ENCODE assay signal across 20 cellular contexts in genomic region chr12:53201639-53202038, GRCh38. TPM values are rescaled to one million over a fixed set of nuclear protein-coding genes. Genes with fewer than 3 reads are reported as not detected.
DNase-seq lines count a peak whose midpoint lies in the region; ATAC-seq, FAIRE-seq and TF ChIP-seq lines count a peak whose summit lies in the region.
"Had no signal": no experiment of that assay in that cellular context is flagged by ENCODE, and none has a peak within 500 bp of the region (broad histone marks: within the 10 kb centered on the region; RNA-seq: fewer than 3 reads in every experiment).

No MANE protein-coding gene starts in this region.

- TF ChIP-seq POLR2A in H54 (IDR thresholded peaks at IDR 0.05; ENCODE audit: low read depth, low read length), result no peak

- peak overlapping the region; percentile 55 for H3K4me3 ChIP-seq in OCI-LY7 (ENCODE audit: low read depth, low read length, poor library complexity, severe bottlenecking)
- no peak overlapping the region for H3K4me3 ChIP-seq in liver (ENCODE audit: low read depth in 1 of 3, low read length in 3 of 3)
- H3K4me3 ChIP-seq: left lung had no signal

- peak overlapping the region; percentile 86 for H3K4me2 ChIP-seq in OCI-LY7 (ENCODE audit: low read length)

- no peaks in the 10 kb centered on the region for H3K9me2 ChIP-seq in OCI-LY7 (ENCODE audit: insufficient read depth, low read length)

- H2AFZ ChIP-seq in OCI-LY7 (ENCODE audit: low read length), result no peak overlapping the region

- no peaks in the 10 kb centered on the region for H4K20me1 ChIP-seq in OCI-LY7 (ENCODE audit: insufficient read depth, low read length)

- peaks cover 49% of the 10 kb centered on the region for H3K36me3 ChIP-seq in OCI-LY7 (ENCODE audit: insufficient read depth, low read length)
- H3K36me3 ChIP-seq in liver (ENCODE audit: control insufficient read depth in 4 of 4, insufficient read depth in 3 of 4, low read depth in 1 of 4, low read length in 3 of 4), result no peaks in the 10 kb centered on the region
- H3K36me3 ChIP-seq: left lung, neutrophil, WERI-Rb-1 had no signal

- peaks cover 67% of the 10 kb centered on the region for H3K79me2 ChIP-seq in OCI-LY7 (ENCODE audit: insufficient read depth, low read depth, low read length)

- CTCF ChIA-PET in CD4-positive, alpha-beta T cell (lab: Charles Lee), result interaction anchor here (0.7 to 2.3 kb wide), 3 partner anchors 11 to 144 kb away, joined by 3 to 12 read pairs (median 3); no protein-coding TSS in a partner anchor
- CTCF ChIA-PET in OCI-LY7 (lab: Charles Lee; ENCODE audit: unreplicated experiment), result interaction anchor here (0.7 to 1.1 kb wide), 2 partner anchors 10 to 11 kb away, joined by 3 to 4 read pairs; no protein-coding TSS in a partner anchor

- H3K27me3 ChIP-seq in CD4-positive, alpha-beta T cell (ENCODE audit: control insufficient read depth, insufficient read depth, low read length), result no peaks in the 10 kb centered on the region
- H3K27me3 ChIP-seq in liver (ENCODE audit: control insufficient read depth in 4 of 4, insufficient read depth in 4 of 4, low read length in 3 of 4), result no peaks in the 10 kb centered on the region

- ATAC-seq in CD4-positive, alpha-beta T cell (ENCODE audit: poor library complexity), result no peak
- ATAC-seq: left lung, PC-3 had no signal

- no TSS peak for BruUV-seq in OCI-LY7 (replicated peaks; lab: Mats Ljungman, UMichigan)

- H3K9ac ChIP-seq in liver (ENCODE audit: low read depth in 1 of 2, low read length in 2 of 2), result no peak overlapping the region

- peaks cover 60% of the 10 kb centered on the region for H3K4me1 Mint-ChIP-seq in T-helper 2 cell treated with Interferon-gamma antibody and Interleukin-4, amounts not matched to agents 5 μg/mL and 100 μg/mL, for 36 hours (ENCODE audit: low read depth)
- H3K4me1 Mint-ChIP-seq in CD4-positive, alpha-beta T cell (ENCODE audit: low read depth), result peaks cover 84% of the 10 kb centered on the region

- FAIRE-seq in urothelium cell line (lab: Jason Lieb, UNC) (no peak), H54 (lab: Jason Lieb, UNC) (no peak)

- H3K36me3 Mint-ChIP-seq in T-helper 2 cell treated with Interferon-gamma antibody and Interleukin-4, amounts not matched to agents 5 μg/mL and 100 μg/mL, for 36 hours (ENCODE audit: low read depth), result peaks cover 75% of the 10 kb centered on the region
- peaks cover 57% of the 10 kb centered on the region for H3K36me3 Mint-ChIP-seq in CD4-positive, alpha-beta T cell (ENCODE audit: low read depth)

- H3K9me3 Mint-ChIP-seq in T-helper 2 cell treated with Interferon-gamma antibody and Interleukin-4, amounts not matched to agents 5 μg/mL and 100 μg/mL, for 36 hours, result no peaks in the 10 kb centered on the region
- H3K9me3 Mint-ChIP-seq in CD4-positive, alpha-beta T cell, result no peaks in the 10 kb centered on the region
- H3K9me3 Mint-ChIP-seq: immature natural killer cell; T-helper 1 cell treated with Interleukin-12 subunit alpha and Interleukin-12 subunit beta and Interleukin-4 antibody, amounts not matched to agents 30 μg/mL and 1 μg/mL, for 36 hours had no signal

- TF ChIP-seq CTCF in CD4-positive, alpha-beta T cell (IDR thresholded peaks at IDR 0.05), result no peak
- TF ChIP-seq CTCF in OCI-LY7 (conservative IDR thresholded peaks at IDR 0.05; ENCODE audit: low read length), result no peak
- no peak for TF ChIP-seq CTCF in liver (IDR thresholded peaks at IDR 0.05; ENCODE audit: low read depth, low read length, missing input control)

- H3K27ac ChIP-seq in CD4-positive, alpha-beta T cell (ENCODE audit: low read depth, low read length), result peak overlapping the region; percentile 7
- H3K27ac ChIP-seq in OCI-LY7 (ENCODE audit: low read depth, low read length, poor library complexity, severe bottlenecking) (peak overlapping the region; percentile 98), liver (ENCODE audit: low read depth in 1 of 2, low read length in 2 of 2) (no peak overlapping the region)
- H3K27ac ChIP-seq: 22Rv1, left lung, neutrophil, WERI-Rb-1 had no signal

- intact Hi-C loops in CD4-positive, alpha-beta T cell (cut with DNase I, micrococcal nuclease), result no loop called here
- intact Hi-C loops in OCI-LY7 (cut with micrococcal nuclease; ENCODE audit: unreplicated experiment), result loop anchor here (2.0 to 10.0 kb wide), 2 partner anchors 43 to 303 kb away; partner anchors contain the start of genes NPFF and TARBP2

- DNase-seq in T-helper 2 cell treated with Interferon-gamma antibody and Interleukin-4, amounts not matched to agents 5 μg/mL and 100 μg/mL, for 36 hours (ENCODE audit: low spot score), result no peak
- DNase-seq in T-helper 2 cell, result no peak
- no peak for DNase-seq in CD4-positive, alpha-beta T cell
- peak; percentile 51 for DNase-seq in OCI-LY7 (ENCODE audit: low spot score)
- no peak for DNase-seq in urothelium cell line (ENCODE audit: low spot score)
- no peak for DNase-seq in H54 (ENCODE audit: insufficient read length, low spot score)
- DNase-seq in T-helper 1 cell, result no peak
- DNase-seq: cerebellar nuclear complex; immature natural killer cell; left lung; NCI-H1436; NCI-H82; PC-3; stimulated activated CD4-positive, alpha-beta T cell treated with anti-CD3 and anti-CD28 coated beads, Interleukin-12 subunit alpha, Interleukin-12 subunit beta, amount 100 ng/mL, for 4 hours; WERI-Rb-1 had no signal

- no peaks in the 10 kb centered on the region for H3K27me3 Mint-ChIP-seq in T-helper 2 cell treated with Interferon-gamma antibody and Interleukin-4, amounts not matched to agents 5 μg/mL and 100 μg/mL, for 36 hours (ENCODE audit: low read depth)
- H3K27me3 Mint-ChIP-seq in CD4-positive, alpha-beta T cell, result no peaks in the 10 kb centered on the region

- no peaks in the 10 kb centered on the region for H3K9me3 ChIP-seq in CD4-positive, alpha-beta T cell (ENCODE audit: control insufficient read depth, low read length)
- H3K9me3 ChIP-seq in OCI-LY7 (ENCODE audit: low read length) (no peaks in the 10 kb centered on the region), liver (ENCODE audit: control insufficient read depth in 4 of 4, low read length in 3 of 4) (no peaks in the 10 kb centered on the region)
- H3K9me3 ChIP-seq: left lung, neutrophil had no signal

- WGBS in liver, result 74% methylated on average over 4 of the region's 4 CpGs

- POLR2A ChIA-PET in CD4-positive, alpha-beta T cell (lab: Charles Lee), result interaction anchor here (1.0 to 5.0 kb wide), 5 partner anchors 18 to 94 kb away, joined by 3 to 53 read pairs (median 5); partner anchors contain the start of genes CSAD, PFDN5 and ZNF740
- POLR2A ChIA-PET in OCI-LY7 (lab: Charles Lee), result interaction anchor here (0.5 to 5.0 kb wide), 9 partner anchors 9 to 122 kb away, joined by 3 to 41 read pairs (median 5); partner anchors contain the start of genes CSAD, ESPL1 and ZNF740

- peak overlapping the region; percentile 51 for H3K4me3 Mint-ChIP-seq in T-helper 2 cell treated with Interferon-gamma antibody and Interleukin-4, amounts not matched to agents 5 μg/mL and 100 μg/mL, for 36 hours
- H3K4me3 Mint-ChIP-seq in CD4-positive, alpha-beta T cell, result no peak overlapping the region

- H3K4me1 ChIP-seq in OCI-LY7 (ENCODE audit: insufficient read depth, low read length, poor library complexity, severe bottlenecking), result peaks cover 78% of the 10 kb centered on the region
- peaks cover 0 to 17% (median 12%) of the 10 kb centered on the region in 4 donors for H3K4me1 ChIP-seq in liver (ENCODE audit: control insufficient read depth in 4 of 4, insufficient read depth in 4 of 4, low read length in 3 of 4)

- TF ChIP-seq RAD21 in liver (IDR thresholded peaks at IDR 0.05), result no peak

- H3K27ac Mint-ChIP-seq in T-helper 2 cell treated with Interferon-gamma antibody and Interleukin-4, amounts not matched to agents 5 μg/mL and 100 μg/mL, for 36 hours, result peak overlapping the region; percentile 17
- peak overlapping the region; percentile 88 for H3K27ac Mint-ChIP-seq in CD4-positive, alpha-beta T cell

TF ChIP-seq in liver, 16 proteins besides CTCF, POLR2A, EP300 and RAD21:
- TF ChIP-seq NR2F2 (IDR thresholded peaks at IDR 0.05), result no peak
- TF ChIP-seq HNF4A (conservative IDR thresholded peaks at IDR 0.05), result peak; percentile 41 to 51
TF ChIP-seq in liver: peak in this region for 1.

RNA-seq across cellular contexts. Expression of gene ITGB7, which starts 5.4 kb away (rescaled TPM):
- 100 to 1,000 TPM; 166 to 180 TPM for total RNA-seq in CD4-positive, alpha-beta T cell
- total RNA-seq in OCI-LY7 (2014; rRNA removed; shearing (Covaris generic)), result 48.6 and 51.7 TPM in 2 replicates
- 153 and 207 TPM in 2 replicates for total RNA-seq in OCI-LY7 (2022)
- 1 to 10 TPM; 1.7 to 1.8 TPM for total RNA-seq in liver
- 1 to 10 TPM; 2.4 TPM for polyA plus RNA-seq in liver
- total RNA-seq: pulmonary artery endothelial cell had no signal

RNA-seq across cellular contexts. Expression of gene CSAD, which starts 20.9 kb away (rescaled TPM):
- total RNA-seq in CD4-positive, alpha-beta T cell, result 10 to 100 TPM; 56.7 to 57.3 TPM
- 18.9 and 25.8 TPM in 2 replicates for total RNA-seq in OCI-LY7 (2014; rRNA removed; shearing (Covaris generic))
- total RNA-seq in OCI-LY7 (2022) (26.9 and 32.0 TPM in 2 replicates), liver (10 to 100 TPM in 1 of 2 donors, 1 to 10 TPM in 1; 4.4 to 37.1 TPM)
- 10 to 100 TPM; 33.1 to 41.5 TPM for polyA plus RNA-seq in liver

RNA-seq across cellular contexts. Expression of gene ZNF740, which starts 21.1 kb away (rescaled TPM):
- 10 to 100 TPM; 24.4 to 24.7 TPM for total RNA-seq in CD4-positive, alpha-beta T cell
- 26.1 and 31.6 TPM in 2 replicates for total RNA-seq in OCI-LY7 (2014; rRNA removed; shearing (Covaris generic))
- total RNA-seq in OCI-LY7 (2022) (58.2 and 66.5 TPM in 2 replicates), liver (10 to 100 TPM in 1 of 2 donors, 1 to 10 TPM in 1; 8.4 to 14.4 TPM)
- polyA plus RNA-seq in liver, result 1 to 10 TPM; 1.4 to 4.3 TPM

RNA-seq across cellular contexts. Expression of gene RARG, which starts 30.4 kb away (rescaled TPM):
- total RNA-seq in CD4-positive, alpha-beta T cell, result 10 to 100 TPM; 14.0 to 15.8 TPM
- 1.4 and 7.0 TPM in 2 replicates for total RNA-seq in OCI-LY7 (2014; rRNA removed; shearing (Covaris generic))
- total RNA-seq in OCI-LY7 (2022) (5.1 and 8.4 TPM in 2 replicates), liver (1 to 10 TPM; 2.7 to 3.1 TPM)
- 1 to 10 TPM; 1.7 to 2.7 TPM for polyA plus RNA-seq in liver

Comparison
In these comparisons a context has a peak if more than half of its experiments do, and no peak if none do; other contexts are left out.
1. H3K27ac ChIP-seq: peak in CD4-positive, alpha-beta T cell (single experiment) and OCI-LY7 (single experiment); none in liver (0 of 2).
2. RNA of gene ITGB7, which starts 5.4 kb away (total RNA-seq): 48.6 to 207 TPM in OCI-LY7 and 166 to 180 TPM in CD4-positive, alpha-beta T cell; 1.7 to 1.8 TPM in liver; every median in the first group is over 10 times any median in the second.